17 cellular contexts compared by ENCODE assay signal in the genomic region with DNA sequence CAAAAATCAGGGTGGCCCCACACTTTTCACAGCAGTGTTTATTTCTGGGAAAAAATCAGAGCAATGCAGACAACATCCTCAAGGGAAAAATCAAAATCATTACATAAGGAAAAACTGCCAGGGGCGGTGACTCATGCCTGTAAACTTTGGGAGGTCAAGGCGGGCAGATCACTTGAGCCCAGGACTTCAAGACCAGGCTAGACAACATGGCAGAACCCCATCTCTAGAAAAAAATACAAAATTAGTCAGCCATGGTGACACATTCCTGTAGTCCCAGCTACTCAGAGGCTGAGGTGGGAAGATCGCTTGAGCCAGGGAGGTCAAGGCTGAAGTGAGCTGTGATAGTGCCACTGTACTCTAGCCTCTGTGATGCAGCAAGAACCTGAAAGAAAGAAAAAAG.
DNase-seq lines count a peak whose midpoint lies in the region.
"Had no signal": no experiment of that assay in that cellular context is flagged by ENCODE, and none has a peak within 500 bp of the region (broad histone marks: within the 10 kb centered on the region; RNA-seq: fewer than 3 reads in every experiment).

No MANE protein-coding gene starts in this region.

- DNase-seq in EH (ENCODE audit: low read depth) (peak; percentile 60), LHCN-M2 (ENCODE audit: low read depth) (peak; percentile 68), astrocyte of the hippocampus (ENCODE audit: low read depth, low spot score) (peak; percentile 1), renal cortical epithelial cell (ENCODE audit: low read depth) (peak; percentile 1), NCI-H748 treated with DMSO at 0.1 percent for 48 hours (lab: John Stamatoyannopoulos, UW) (no peak), mucosa of gallbladder (ENCODE audit: low spot score) (no peak)
- no peak for DNase-seq in activated CD8-positive, alpha-beta memory T cell treated with anti-CD3 and anti-CD28 coated beads for 24 hours
- no peak for DNase-seq in activated CD8-positive, alpha-beta memory T cell treated with anti-CD3 and anti-CD28 coated beads, Interleukin-2, amount 50 U/mL, for 48 hours
- DNase-seq: activated CD4-positive, alpha-beta T cell treated with anti-CD3 and anti-CD28 coated beads, Interleukin-2, amount 50 U/mL, for 48 hours; activated T-cell treated with anti-CD3 and anti-CD28 coated beads, Interleukin-2, amount 50 U/mL, for 4 hours; NCI-H1694 treated with DMSO at 0.1 percent for 48 hours; NCI-H446; ovary; sigmoid colon; stimulated activated CD4-positive, alpha-beta T cell treated with anti-CD3 and anti-CD28 coated beads, Interleukin-2, amount 100 ng/mL, for 24 hours; stomach; T-cell had no signal

Comparison
In these comparisons a context has a peak if more than half of its experiments do, and no peak if none do; other contexts are left out.
1. DNase-seq: peak in EH (single experiment), LHCN-M2 (single experiment), astrocyte of the hippocampus (single experiment) and renal cortical epithelial cell (single experiment); none in NCI-H748 treated with DMSO at 0.1 percent for 48 hours (single experiment), activated CD8-positive, alpha-beta memory T cell treated with anti-CD3 and anti-CD28 coated beads for 24 hours (single experiment), activated CD8-positive, alpha-beta memory T cell treated with anti-CD3 and anti-CD28 coated beads, Interleukin-2, amount 50 U/mL, for 48 hours (single experiment) and mucosa of gallbladder (single experiment).